7 cellular contexts compared by ENCODE assay signal in genomic region chr1:79207786-79208185, GRCh38.
"Had no signal": no experiment of that assay in that cellular context is flagged by ENCODE, and none has a peak within 500 bp of the region (broad histone marks: within the 10 kb centered on the region; RNA-seq: fewer than 3 reads in every experiment).

No MANE protein-coding gene starts in this region.

- DNase-seq: IMR-90, KBM-7 had no signal

- H3K4me1 Mint-ChIP-seq: IgD-negative memory B cell had no signal

- H3K27me3 Mint-ChIP-seq: IgD-negative memory B cell had no signal

- H3K4me3 Mint-ChIP-seq: IgD-negative memory B cell had no signal

- ATAC-seq: HepG2, K562 had no signal

- H3K4me3 ChIP-seq: K562 had no signal

- FAIRE-seq: HepG2, HTR-8/SVneo, K562 had no signal

- H3K27ac Mint-ChIP-seq: IgD-negative memory B cell had no signal

- H3K36me3 Mint-ChIP-seq: IgD-negative memory B cell had no signal

- H3K27ac ChIP-seq: HL-60 had no signal
